In the genomic region with DNA sequence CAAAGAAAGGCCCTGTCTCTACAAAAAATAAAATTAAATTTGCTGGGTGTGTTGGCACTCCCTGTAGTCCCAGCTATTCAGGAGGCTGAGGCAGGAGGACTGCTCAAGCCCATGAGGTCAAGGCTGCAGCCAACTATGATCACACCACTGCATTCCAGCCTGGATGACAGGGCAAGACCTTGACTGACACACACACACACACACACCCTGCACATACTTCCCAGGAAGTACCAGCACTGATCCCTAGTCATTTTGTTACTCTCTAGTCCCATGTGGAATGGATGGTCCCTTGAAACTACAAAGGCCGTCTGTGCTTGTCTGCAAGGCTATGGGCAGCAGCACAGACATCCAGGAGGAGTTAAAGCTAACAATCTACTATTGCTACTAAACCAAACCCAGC, we compare ENCODE assay signal across 1 cellular context.
TF ChIP-seq lines count a peak whose summit lies in the region.

No MANE protein-coding gene starts in this region.

TF ChIP-seq in HEK293, 187 proteins besides CTCF, POLR2A, EP300 and RAD21 (continued from another document and continues in another):
- TF ChIP-seq, protein P1, sequence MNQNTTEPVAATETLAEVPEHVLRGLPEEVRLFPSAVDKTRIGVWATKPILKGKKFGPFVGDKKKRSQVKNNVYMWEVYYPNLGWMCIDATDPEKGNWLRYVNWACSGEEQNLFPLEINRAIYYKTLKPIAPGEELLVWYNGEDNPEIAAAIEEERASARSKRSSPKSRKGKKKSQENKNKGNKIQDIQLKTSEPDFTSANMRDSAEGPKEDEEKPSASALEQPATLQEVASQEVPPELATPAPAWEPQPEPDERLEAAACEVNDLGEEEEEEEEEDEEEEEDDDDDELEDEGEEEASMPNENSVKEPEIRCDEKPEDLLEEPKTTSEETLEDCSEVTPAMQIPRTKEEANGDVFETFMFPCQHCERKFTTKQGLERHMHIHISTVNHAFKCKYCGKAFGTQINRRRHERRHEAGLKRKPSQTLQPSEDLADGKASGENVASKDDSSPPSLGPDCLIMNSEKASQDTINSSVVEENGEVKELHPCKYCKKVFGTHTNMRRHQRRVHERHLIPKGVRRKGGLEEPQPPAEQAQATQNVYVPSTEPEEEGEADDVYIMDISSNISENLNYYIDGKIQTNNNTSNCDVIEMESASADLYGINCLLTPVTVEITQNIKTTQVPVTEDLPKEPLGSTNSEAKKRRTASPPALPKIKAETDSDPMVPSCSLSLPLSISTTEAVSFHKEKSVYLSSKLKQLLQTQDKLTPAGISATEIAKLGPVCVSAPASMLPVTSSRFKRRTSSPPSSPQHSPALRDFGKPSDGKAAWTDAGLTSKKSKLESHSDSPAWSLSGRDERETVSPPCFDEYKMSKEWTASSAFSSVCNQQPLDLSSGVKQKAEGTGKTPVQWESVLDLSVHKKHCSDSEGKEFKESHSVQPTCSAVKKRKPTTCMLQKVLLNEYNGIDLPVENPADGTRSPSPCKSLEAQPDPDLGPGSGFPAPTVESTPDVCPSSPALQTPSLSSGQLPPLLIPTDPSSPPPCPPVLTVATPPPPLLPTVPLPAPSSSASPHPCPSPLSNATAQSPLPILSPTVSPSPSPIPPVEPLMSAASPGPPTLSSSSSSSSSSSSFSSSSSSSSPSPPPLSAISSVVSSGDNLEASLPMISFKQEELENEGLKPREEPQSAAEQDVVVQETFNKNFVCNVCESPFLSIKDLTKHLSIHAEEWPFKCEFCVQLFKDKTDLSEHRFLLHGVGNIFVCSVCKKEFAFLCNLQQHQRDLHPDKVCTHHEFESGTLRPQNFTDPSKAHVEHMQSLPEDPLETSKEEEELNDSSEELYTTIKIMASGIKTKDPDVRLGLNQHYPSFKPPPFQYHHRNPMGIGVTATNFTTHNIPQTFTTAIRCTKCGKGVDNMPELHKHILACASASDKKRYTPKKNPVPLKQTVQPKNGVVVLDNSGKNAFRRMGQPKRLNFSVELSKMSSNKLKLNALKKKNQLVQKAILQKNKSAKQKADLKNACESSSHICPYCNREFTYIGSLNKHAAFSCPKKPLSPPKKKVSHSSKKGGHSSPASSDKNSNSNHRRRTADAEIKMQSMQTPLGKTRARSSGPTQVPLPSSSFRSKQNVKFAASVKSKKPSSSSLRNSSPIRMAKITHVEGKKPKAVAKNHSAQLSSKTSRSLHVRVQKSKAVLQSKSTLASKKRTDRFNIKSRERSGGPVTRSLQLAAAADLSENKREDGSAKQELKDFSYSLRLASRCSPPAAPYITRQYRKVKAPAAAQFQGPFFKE (tag by site-specific recombination; IDR thresholded peaks at IDR 0.05; ENCODE audit: borderline replicate concordance): no peak
- TF ChIP-seq ZNF843 (tag by site-specific recombination; IDR thresholded peaks at IDR 0.05) (no peak), ZNF768 (tag by site-specific recombination; IDR thresholded peaks at IDR 0.05) (no peak), ZNF561 (tag by site-specific recombination; IDR thresholded peaks at IDR 0.05; ENCODE audit: borderline replicate concordance) (no peak), ZNF600 (tag by site-specific recombination; IDR thresholded peaks at IDR 0.05) (peak; percentile 18; the same call in 1 of the 2 replicates), ZXDB (tag by site-specific recombination; IDR thresholded peaks at IDR 0.05) (no peak), ZNF350 (tag by site-specific recombination; IDR thresholded peaks at IDR 0.05) (no peak), SCRT1 (tag by site-specific recombination; IDR thresholded peaks at IDR 0.05; ENCODE audit: borderline replicate concordance) (no peak), GLIS2 (tag by site-specific recombination; IDR thresholded peaks at IDR 0.05) (no peak), ZNF747 (tag by site-specific recombination; IDR thresholded peaks at IDR 0.05) (no peak), ZNF112 (tag by site-specific recombination; IDR thresholded peaks at IDR 0.05) (no peak), ZNF707 (tag by site-specific recombination; IDR thresholded peaks at IDR 0.05) (no peak), ZNF585B (tag by site-specific recombination; IDR thresholded peaks at IDR 0.05) (no peak), ZBTB48 (tag by site-specific recombination; IDR thresholded peaks at IDR 0.05) (peak; percentile 74), KLF1 (tag by site-specific recombination; IDR thresholded peaks at IDR 0.05) (no peak), YY1 (tag by site-specific recombination; IDR thresholded peaks at IDR 0.05) (no peak), ZNF174 (tag by site-specific recombination; IDR thresholded peaks at IDR 0.05) (no peak), GLIS1 (tag by site-specific recombination; IDR thresholded peaks at IDR 0.05) (no peak), ZNF175 (tag by site-specific recombination; IDR thresholded peaks at IDR 0.05) (no peak), ZNF324 (tag by site-specific recombination; IDR thresholded peaks at IDR 0.05) (no peak), ZBTB21 (tag by site-specific recombination; IDR thresholded peaks at IDR 0.05) (no peak), ZNF624 (tag by site-specific recombination; IDR thresholded peaks at IDR 0.05) (no peak), ZNF223 (tag by site-specific recombination; IDR thresholded peaks at IDR 0.05) (no peak), TRIM28 (IDR thresholded peaks at IDR 0.05; ENCODE audit: borderline replicate concordance, low read length) (peak; percentile 65; the same call in 1 of the 2 replicates), ZNF214 (tag by site-specific recombination; IDR thresholded peaks at IDR 0.05; ENCODE audit: borderline replicate concordance) (no peak), ZNF155 (tag by site-specific recombination; IDR thresholded peaks at IDR 0.05) (no peak), ZNF521 (tag by site-specific recombination; IDR thresholded peaks at IDR 0.05) (no peak), ZNF654 (tag by site-specific recombination; IDR thresholded peaks at IDR 0.05; ENCODE audit: low read depth) (no peak), ZNF433 (tag by site-specific recombination; IDR thresholded peaks at IDR 0.05; ENCODE audit: low read depth) (no peak), GLI4 (tag by site-specific recombination; IDR thresholded peaks at IDR 0.05) (0 out of 2 replicates have a peak, but pooled peaks have one; percentile 68), ZNF629 (tag by site-specific recombination; IDR thresholded peaks at IDR 0.05) (no peak)
- TF ChIP-seq, protein P2, sequence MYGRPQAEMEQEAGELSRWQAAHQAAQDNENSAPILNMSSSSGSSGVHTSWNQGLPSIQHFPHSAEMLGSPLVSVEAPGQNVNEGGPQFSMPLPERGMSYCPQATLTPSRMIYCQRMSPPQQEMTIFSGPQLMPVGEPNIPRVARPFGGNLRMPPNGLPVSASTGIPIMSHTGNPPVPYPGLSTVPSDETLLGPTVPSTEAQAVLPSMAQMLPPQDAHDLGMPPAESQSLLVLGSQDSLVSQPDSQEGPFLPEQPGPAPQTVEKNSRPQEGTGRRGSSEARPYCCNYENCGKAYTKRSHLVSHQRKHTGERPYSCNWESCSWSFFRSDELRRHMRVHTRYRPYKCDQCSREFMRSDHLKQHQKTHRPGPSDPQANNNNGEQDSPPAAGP (tag by site-specific recombination; IDR thresholded peaks at IDR 0.05): peak; percentile 46; the same call in 1 of the 2 replicates
- TF ChIP-seq, protein P3, sequence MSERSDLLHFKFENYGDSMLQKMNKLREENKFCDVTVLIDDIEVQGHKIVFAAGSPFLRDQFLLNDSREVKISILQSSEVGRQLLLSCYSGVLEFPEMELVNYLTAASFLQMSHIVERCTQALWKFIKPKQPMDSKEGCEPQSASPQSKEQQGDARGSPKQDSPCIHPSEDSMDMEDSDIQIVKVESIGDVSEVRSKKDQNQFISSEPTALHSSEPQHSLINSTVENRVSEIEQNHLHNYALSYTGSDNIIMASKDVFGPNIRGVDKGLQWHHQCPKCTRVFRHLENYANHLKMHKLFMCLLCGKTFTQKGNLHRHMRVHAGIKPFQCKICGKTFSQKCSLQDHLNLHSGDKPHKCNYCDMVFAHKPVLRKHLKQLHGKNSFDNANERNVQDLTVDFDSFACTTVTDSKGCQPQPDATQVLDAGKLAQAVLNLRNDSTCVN (tag by site-specific recombination; optimal IDR thresholded peaks at IDR 0.05): no peak
- TF ChIP-seq, protein P4, sequence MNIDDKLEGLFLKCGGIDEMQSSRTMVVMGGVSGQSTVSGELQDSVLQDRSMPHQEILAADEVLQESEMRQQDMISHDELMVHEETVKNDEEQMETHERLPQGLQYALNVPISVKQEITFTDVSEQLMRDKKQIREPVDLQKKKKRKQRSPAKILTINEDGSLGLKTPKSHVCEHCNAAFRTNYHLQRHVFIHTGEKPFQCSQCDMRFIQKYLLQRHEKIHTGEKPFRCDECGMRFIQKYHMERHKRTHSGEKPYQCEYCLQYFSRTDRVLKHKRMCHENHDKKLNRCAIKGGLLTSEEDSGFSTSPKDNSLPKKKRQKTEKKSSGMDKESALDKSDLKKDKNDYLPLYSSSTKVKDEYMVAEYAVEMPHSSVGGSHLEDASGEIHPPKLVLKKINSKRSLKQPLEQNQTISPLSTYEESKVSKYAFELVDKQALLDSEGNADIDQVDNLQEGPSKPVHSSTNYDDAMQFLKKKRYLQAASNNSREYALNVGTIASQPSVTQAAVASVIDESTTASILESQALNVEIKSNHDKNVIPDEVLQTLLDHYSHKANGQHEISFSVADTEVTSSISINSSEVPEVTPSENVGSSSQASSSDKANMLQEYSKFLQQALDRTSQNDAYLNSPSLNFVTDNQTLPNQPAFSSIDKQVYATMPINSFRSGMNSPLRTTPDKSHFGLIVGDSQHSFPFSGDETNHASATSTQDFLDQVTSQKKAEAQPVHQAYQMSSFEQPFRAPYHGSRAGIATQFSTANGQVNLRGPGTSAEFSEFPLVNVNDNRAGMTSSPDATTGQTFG (tag by site-specific recombination; IDR thresholded peaks at IDR 0.05; ENCODE audit: borderline replicate concordance): no peak
- TF ChIP-seq, protein P5, sequence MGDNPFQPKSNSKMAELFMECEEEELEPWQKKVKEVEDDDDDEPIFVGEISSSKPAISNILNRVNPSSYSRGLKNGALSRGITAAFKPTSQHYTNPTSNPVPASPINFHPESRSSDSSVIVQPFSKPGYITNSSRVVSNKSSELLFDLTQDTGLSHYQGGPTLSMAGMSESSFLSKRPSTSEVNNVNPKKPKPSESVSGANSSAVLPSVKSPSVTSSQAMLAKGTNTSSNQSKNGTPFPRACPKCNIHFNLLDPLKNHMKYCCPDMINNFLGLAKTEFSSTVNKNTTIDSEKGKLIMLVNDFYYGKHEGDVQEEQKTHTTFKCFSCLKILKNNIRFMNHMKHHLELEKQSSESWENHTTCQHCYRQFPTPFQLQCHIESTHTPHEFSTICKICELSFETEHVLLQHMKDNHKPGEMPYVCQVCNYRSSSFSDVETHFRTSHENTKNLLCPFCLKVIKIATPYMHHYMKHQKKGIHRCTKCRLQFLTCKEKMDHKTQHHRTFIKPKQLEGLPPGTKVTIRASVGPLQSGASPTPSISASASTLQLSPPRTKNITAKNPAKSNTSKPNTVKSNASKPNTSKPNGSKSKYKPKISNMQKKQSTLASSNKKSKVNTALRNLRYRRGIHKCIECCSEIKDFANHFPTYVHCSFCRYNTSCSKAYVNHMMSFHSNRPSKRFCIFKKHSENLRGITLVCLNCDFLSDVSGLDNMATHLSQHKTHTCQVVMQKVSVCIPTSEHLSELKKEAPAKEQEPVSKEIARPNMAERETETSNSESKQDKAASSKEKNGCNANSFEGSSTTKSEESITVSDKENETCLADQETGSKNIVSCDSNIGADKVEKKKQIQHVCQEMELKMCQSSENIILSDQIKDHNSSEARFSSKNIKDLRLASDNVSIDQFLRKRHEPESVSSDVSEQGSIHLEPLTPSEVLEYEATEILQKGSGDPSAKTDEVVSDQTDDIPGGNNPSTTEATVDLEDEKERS (tag by site-specific recombination; IDR thresholded peaks at IDR 0.05): no peak
- TF ChIP-seq, protein P6, sequence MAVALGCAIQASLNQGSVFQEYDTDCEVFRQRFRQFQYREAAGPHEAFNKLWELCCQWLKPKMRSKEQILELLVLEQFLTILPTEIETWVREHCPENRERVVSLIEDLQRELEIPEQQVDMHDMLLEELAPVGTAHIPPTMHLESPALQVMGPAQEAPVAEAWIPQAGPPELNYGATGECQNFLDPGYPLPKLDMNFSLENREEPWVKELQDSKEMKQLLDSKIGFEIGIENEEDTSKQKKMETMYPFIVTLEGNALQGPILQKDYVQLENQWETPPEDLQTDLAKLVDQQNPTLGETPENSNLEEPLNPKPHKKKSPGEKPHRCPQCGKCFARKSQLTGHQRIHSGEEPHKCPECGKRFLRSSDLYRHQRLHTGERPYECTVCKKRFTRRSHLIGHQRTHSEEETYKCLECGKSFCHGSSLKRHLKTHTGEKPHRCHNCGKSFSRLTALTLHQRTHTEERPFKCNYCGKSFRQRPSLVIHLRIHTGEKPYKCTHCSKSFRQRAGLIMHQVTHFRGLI (tag by site-specific recombination; IDR thresholded peaks at IDR 0.05): no peak
- TF ChIP-seq, protein P7, sequence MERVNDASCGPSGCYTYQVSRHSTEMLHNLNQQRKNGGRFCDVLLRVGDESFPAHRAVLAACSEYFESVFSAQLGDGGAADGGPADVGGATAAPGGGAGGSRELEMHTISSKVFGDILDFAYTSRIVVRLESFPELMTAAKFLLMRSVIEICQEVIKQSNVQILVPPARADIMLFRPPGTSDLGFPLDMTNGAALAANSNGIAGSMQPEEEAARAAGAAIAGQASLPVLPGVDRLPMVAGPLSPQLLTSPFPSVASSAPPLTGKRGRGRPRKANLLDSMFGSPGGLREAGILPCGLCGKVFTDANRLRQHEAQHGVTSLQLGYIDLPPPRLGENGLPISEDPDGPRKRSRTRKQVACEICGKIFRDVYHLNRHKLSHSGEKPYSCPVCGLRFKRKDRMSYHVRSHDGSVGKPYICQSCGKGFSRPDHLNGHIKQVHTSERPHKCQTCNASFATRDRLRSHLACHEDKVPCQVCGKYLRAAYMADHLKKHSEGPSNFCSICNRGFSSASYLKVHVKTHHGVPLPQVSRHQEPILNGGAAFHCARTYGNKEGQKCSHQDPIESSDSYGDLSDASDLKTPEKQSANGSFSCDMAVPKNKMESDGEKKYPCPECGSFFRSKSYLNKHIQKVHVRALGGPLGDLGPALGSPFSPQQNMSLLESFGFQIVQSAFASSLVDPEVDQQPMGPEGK (tag by site-specific recombination; IDR thresholded peaks at IDR 0.05): no peak
- TF ChIP-seq, protein P8, sequence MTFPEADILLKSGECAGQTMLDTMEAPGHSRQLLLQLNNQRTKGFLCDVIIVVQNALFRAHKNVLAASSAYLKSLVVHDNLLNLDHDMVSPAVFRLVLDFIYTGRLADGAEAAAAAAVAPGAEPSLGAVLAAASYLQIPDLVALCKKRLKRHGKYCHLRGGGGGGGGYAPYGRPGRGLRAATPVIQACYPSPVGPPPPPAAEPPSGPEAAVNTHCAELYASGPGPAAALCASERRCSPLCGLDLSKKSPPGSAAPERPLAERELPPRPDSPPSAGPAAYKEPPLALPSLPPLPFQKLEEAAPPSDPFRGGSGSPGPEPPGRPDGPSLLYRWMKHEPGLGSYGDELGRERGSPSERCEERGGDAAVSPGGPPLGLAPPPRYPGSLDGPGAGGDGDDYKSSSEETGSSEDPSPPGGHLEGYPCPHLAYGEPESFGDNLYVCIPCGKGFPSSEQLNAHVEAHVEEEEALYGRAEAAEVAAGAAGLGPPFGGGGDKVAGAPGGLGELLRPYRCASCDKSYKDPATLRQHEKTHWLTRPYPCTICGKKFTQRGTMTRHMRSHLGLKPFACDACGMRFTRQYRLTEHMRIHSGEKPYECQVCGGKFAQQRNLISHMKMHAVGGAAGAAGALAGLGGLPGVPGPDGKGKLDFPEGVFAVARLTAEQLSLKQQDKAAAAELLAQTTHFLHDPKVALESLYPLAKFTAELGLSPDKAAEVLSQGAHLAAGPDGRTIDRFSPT (tag by site-specific recombination; IDR thresholded peaks at IDR 0.05): 0 out of 2 replicates have a peak, but pooled peaks have one; percentile 12
- TF ChIP-seq, protein P9, sequence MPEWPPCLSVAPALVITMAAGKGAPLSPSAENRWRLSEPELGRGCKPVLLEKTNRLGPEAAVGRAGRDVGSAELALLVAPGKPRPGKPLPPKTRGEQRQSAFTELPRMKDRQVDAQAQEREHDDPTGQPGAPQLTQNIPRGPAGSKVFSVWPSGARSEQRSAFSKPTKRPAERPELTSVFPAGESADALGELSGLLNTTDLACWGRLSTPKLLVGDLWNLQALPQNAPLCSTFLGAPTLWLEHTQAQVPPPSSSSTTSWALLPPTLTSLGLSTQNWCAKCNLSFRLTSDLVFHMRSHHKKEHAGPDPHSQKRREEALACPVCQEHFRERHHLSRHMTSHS (tag by site-specific recombination; IDR thresholded peaks at IDR 0.05): no peak
